ENCODE assay signal across 8 cellular contexts in the genomic region with DNA sequence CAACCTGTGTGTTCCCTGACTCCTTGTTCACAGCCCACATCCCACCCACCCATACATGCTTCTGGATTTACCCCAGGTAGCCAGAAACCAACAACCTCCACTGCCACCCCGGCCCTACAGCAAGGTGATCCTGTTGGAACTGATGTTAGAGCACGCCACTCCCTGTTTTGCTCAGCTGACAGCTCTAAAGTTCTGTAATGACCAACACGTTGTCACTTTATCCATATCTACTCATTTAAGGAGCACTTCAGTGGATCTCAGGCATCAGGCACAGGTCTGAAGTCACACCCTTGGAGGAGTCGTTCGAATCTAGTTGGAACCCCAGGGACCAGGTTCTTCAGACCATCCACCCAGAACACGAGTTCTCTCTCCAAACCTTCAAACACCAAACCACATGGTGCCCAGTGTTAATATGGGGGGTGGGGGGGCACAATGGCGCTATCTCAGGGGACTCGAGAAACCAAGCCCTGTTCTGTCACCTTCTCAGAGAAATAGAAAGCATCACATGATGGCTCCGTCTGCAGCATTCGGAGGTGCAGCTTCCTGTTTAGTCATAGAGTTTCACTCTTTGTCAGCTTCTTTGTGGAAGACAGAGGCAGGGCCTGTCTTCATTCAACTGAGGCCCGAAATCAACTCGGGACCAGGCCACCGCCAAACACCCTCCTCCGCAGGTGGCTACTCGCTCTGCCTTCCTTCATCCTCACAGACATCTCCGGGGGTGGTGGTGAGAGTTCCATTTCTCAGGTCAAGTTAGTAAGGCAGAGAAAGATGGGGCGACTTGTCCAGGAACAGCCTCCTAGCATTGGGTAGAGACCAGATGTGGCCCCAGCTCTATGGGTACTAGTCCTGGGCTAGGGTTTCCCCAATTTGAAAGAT.
DNase-seq lines count a peak whose midpoint lies in the region; ATAC-seq and TF ChIP-seq lines count a peak whose summit lies in the region.

No MANE protein-coding gene starts in this region.

- H3K27me3 ChIP-seq in upper lobe of left lung, result no peaks in the 10 kb centered on the region
- H3K27me3 ChIP-seq in foreskin keratinocyte, result peaks cover 10% of the 10 kb centered on the region

- DNase-seq in GM19238 (ENCODE audit: insufficient read length, low spot score), result peak; percentile 77
- peak; percentile 85 for DNase-seq in activated CD4-positive, alpha-beta T cell treated with anti-CD3 and anti-CD28 coated beads, Interleukin-2, amount 10 ng/mL, durations not matched to agents 7 days and 5 days
- DNase-seq in kidney tubule cell (ENCODE audit: low spot score), result peak; percentile 15
- DNase-seq in upper lobe of left lung, result peak in 1 of 2 donors; percentile 28
- no peak for DNase-seq in iPS-NIHi7 (ENCODE audit: extremely low spot score)
- DNase-seq in NCI-H446 (lab: John Stamatoyannopoulos, UW), result no peak
- no peak for DNase-seq in foreskin keratinocyte

- no peaks in the 10 kb centered on the region for H3K36me3 ChIP-seq in upper lobe of left lung

- peaks cover 0 to 11% (median 4%) of the 10 kb centered on the region in 4 donors for H3K4me1 ChIP-seq in upper lobe of left lung
- H3K4me1 ChIP-seq in foreskin keratinocyte, result no peaks in the 10 kb centered on the region

- 69 to 78% methylated on average over 14 to 17 of the region's 17 CpGs for WGBS in upper lobe of left lung, 2 donors

- TF ChIP-seq EP300 in upper lobe of left lung (IDR thresholded peaks at IDR 0.05), result no peak

- no peaks in the 10 kb centered on the region for H3K9me3 ChIP-seq in upper lobe of left lung

- peak overlapping the region; percentile 63 for H3K4me3 Mint-ChIP-seq in activated CD4-positive, alpha-beta T cell treated with anti-CD3 and anti-CD28 coated beads, Interleukin-2, amount 10 ng/mL, durations not matched to agents 7 days and 5 days

- H3K4me1 Mint-ChIP-seq in activated CD4-positive, alpha-beta T cell treated with anti-CD3 and anti-CD28 coated beads, Interleukin-2, amount 10 ng/mL, durations not matched to agents 7 days and 5 days, result peaks cover 79% of the 10 kb centered on the region

- peak; percentile 63 for ATAC-seq in HG03135 (IDR thresholded peaks at IDR 0.05; ENCODE audit: unreplicated experiment)
- peak in 1 of 2 donors; percentile 17 for ATAC-seq in upper lobe of left lung (ENCODE audit: low FRiP score in 2 of 2)
- ATAC-seq in foreskin keratinocyte, result no peak

- POLR2A ChIA-PET in activated CD4-positive, alpha-beta T cell treated with anti-CD3 and anti-CD28 coated beads, Interleukin-2, amount 10 ng/mL, durations not matched to agents 7 days and 5 days (lab: Charles Lee), result no interaction called here

- TF ChIP-seq CTCF in upper lobe of left lung (IDR thresholded peaks at IDR 0.05) (no peak), foreskin keratinocyte (conservative IDR thresholded peaks at IDR 0.05) (no peak)

- TF ChIP-seq POLR2A in upper lobe of left lung (IDR thresholded peaks at IDR 0.05), result peak in 1 of 4 donors; percentile 11

- no peaks in the 10 kb centered on the region for H3K27me3 Mint-ChIP-seq in activated CD4-positive, alpha-beta T cell treated with anti-CD3 and anti-CD28 coated beads, Interleukin-2, amount 10 ng/mL, durations not matched to agents 7 days and 5 days

- H3K27ac ChIP-seq in upper lobe of left lung (peak overlapping the region in 3 of 4 donors; percentile 56 to 72 (median 62)), foreskin keratinocyte (no peak overlapping the region)

- peak overlapping the region; percentile 98 for H3K27ac Mint-ChIP-seq in activated CD4-positive, alpha-beta T cell treated with anti-CD3 and anti-CD28 coated beads, Interleukin-2, amount 10 ng/mL, durations not matched to agents 7 days and 5 days

- CTCF ChIA-PET in activated CD4-positive, alpha-beta T cell treated with anti-CD3 and anti-CD28 coated beads, Interleukin-2, amount 10 ng/mL, durations not matched to agents 7 days and 5 days (lab: Charles Lee), result interaction anchor here (0.8 to 1.6 kb wide), 4 partner anchors 10 to 18 kb away, joined by 3 to 5 read pairs (median 4); no protein-coding TSS in a partner anchor

- no peaks in the 10 kb centered on the region for H3K9me3 Mint-ChIP-seq in activated CD4-positive, alpha-beta T cell treated with anti-CD3 and anti-CD28 coated beads, Interleukin-2, amount 10 ng/mL, durations not matched to agents 7 days and 5 days

- no peak overlapping the region for H3K4me3 ChIP-seq in upper lobe of left lung

- peaks cover 81% of the 10 kb centered on the region for H3K36me3 Mint-ChIP-seq in activated CD4-positive, alpha-beta T cell treated with anti-CD3 and anti-CD28 coated beads, Interleukin-2, amount 10 ng/mL, durations not matched to agents 7 days and 5 days (ENCODE audit: low read depth)

Comparison
In these comparisons a context has a peak if more than half of its experiments do, and no peak if none do; other contexts are left out.
1. DNase-seq: peak in GM19238 (single experiment), activated CD4-positive, alpha-beta T cell treated with anti-CD3 and anti-CD28 coated beads, Interleukin-2, amount 10 ng/mL, durations not matched to agents 7 days and 5 days (single experiment) and kidney tubule cell (single experiment); none in iPS-NIHi7 (single experiment), NCI-H446 (0 of 2) and foreskin keratinocyte (0 of 2).